8 cellular contexts compared by ENCODE assay signal in genomic region chr18:46917108-46917807, GRCh38. TPM values are rescaled to one million over a fixed set of nuclear protein-coding genes. Genes with fewer than 3 reads are reported as not detected.
DNase-seq lines count a peak whose midpoint lies in the region; ATAC-seq and TF ChIP-seq lines count a peak whose summit lies in the region.

KATNAL2 (plus strand) TSS chr18:46917602; CDS start chr18:46946873, 29,271 bp downstream.
PIAS2 (minus strand) TSS chr18:46917507; CDS start chr18:46917345, 162 bp downstream.

- no peaks in the 10 kb centered on the region for H3K36me3 Mint-ChIP-seq in activated naive CD8-positive, alpha-beta T cell treated with anti-CD3 and anti-CD28 coated beads, Interleukin-2, amount 10 ng/mL, durations not matched to agents 7 days and 5 days

- peak within 1 kb of the TSS; percentile 85 for H3K14ac ChIP-seq in trophoblast cell (ENCODE audit: low read length)

- H3K9ac ChIP-seq in MM.1S (ENCODE audit: low read length): peak within 1 kb of the TSS; percentile 58; the same call in 1 of the 2 replicates
- H3K9ac ChIP-seq in trophoblast cell (ENCODE audit: low read length): peak within 1 kb of the TSS; percentile 91

- in situ Hi-C loops in HAP-1 (cut with MboI; ENCODE audit: low sequenced_read_pairs): no loop called here

- H3K9me2 ChIP-seq in MM.1S (replicated peaks; ENCODE audit: insufficient read depth, low read length): no peaks in the 10 kb centered on the region

- no peak within 1 kb of the TSS for H2AK5ac ChIP-seq in trophoblast cell (ENCODE audit: low read length)

- H3K27ac Mint-ChIP-seq in activated naive CD8-positive, alpha-beta T cell treated with anti-CD3 and anti-CD28 coated beads, Interleukin-2, amount 10 ng/mL, durations not matched to agents 7 days and 5 days: peak within 1 kb of the TSS; percentile 76

- peak within 1 kb of the TSS; percentile 100 for H3K23ac ChIP-seq in trophoblast cell (ENCODE audit: low read length)

- H3K4me2 ChIP-seq in MM.1S (ENCODE audit: low read depth, low read length) (peak within 1 kb of the TSS; percentile 80), trophoblast cell (ENCODE audit: low read length) (peak within 1 kb of the TSS; percentile 100)

- H4K8ac ChIP-seq in trophoblast cell (ENCODE audit: low read depth, low read length): peak within 1 kb of the TSS; percentile 93

- H4K20me1 ChIP-seq in MM.1S (ENCODE audit: insufficient read depth, low read length): no peaks in the 10 kb centered on the region

- no peaks in the 10 kb centered on the region for H3K9me3 Mint-ChIP-seq in activated naive CD8-positive, alpha-beta T cell treated with anti-CD3 and anti-CD28 coated beads, Interleukin-2, amount 10 ng/mL, durations not matched to agents 7 days and 5 days

- H3F3A ChIP-seq in MM.1S (ENCODE audit: insufficient read depth, low read length): no peaks in the 10 kb centered on the region

- H4K91ac ChIP-seq in trophoblast cell (ENCODE audit: low read depth, low read length): peak within 1 kb of the TSS; percentile 86

- peaks cover 8% of the 10 kb centered on the region for H3K79me1 ChIP-seq in trophoblast cell (ENCODE audit: low read length)

- POLR2A ChIA-PET in activated naive CD8-positive, alpha-beta T cell treated with anti-CD3 and anti-CD28 coated beads, Interleukin-2, amount 10 ng/mL, durations not matched to agents 7 days and 5 days (lab: Charles Lee): interaction anchor here (0.7 to 1.4 kb wide), 5 partner anchors 15 to 260 kb away, joined by 3 to 5 read pairs (median 3); no protein-coding TSS in a partner anchor

- peak within 1 kb of the TSS; percentile 92 for H3K4me3 Mint-ChIP-seq in activated naive CD8-positive, alpha-beta T cell treated with anti-CD3 and anti-CD28 coated beads, Interleukin-2, amount 10 ng/mL, durations not matched to agents 7 days and 5 days

- H3K4ac ChIP-seq in trophoblast cell (ENCODE audit: low read depth, low read length): peak within 1 kb of the TSS; percentile 60

- ATAC-seq in SK-N-SH treated with all-trans-retinoic acid at 6 μM for 48 hours: peak; percentile 88
- ATAC-seq in activated naive CD8-positive, alpha-beta T cell treated with anti-CD3 and anti-CD28 coated beads, Interleukin-2, amount 10 ng/mL, durations not matched to agents 7 days and 5 days (ENCODE audit: low read depth): peak; percentile 87

- H3K18ac ChIP-seq in trophoblast cell (ENCODE audit: low read length): peak within 1 kb of the TSS; percentile 71

- TF ChIP-seq CTCF in MM.1S (IDR thresholded peaks at IDR 0.05; ENCODE audit: low read length): no peak
- no peak for TF ChIP-seq CTCF in cardiac muscle cell (IDR thresholded peaks at IDR 0.05; ENCODE audit: low read depth, low read length)
- TF ChIP-seq CTCF in tibial artery (IDR thresholded peaks at IDR 0.05): no peak

- no peaks in the 10 kb centered on the region for H3K36me3 ChIP-seq in HAP-1 (replicated peaks)
- no peaks in the 10 kb centered on the region for H3K36me3 ChIP-seq in MM.1S (replicated peaks; ENCODE audit: insufficient read depth, low read length)
- no peaks in the 10 kb centered on the region for H3K36me3 ChIP-seq in cardiac muscle cell
- no peaks in the 10 kb centered on the region for H3K36me3 ChIP-seq in trophoblast cell (ENCODE audit: control insufficient read depth in 1 of 2, insufficient read depth in 2 of 2, low read length in 2 of 2)
- H3K36me3 ChIP-seq in tibial artery: no peaks in the 10 kb centered on the region

- H3K4me1 Mint-ChIP-seq in activated naive CD8-positive, alpha-beta T cell treated with anti-CD3 and anti-CD28 coated beads, Interleukin-2, amount 10 ng/mL, durations not matched to agents 7 days and 5 days: peaks cover 28% of the 10 kb centered on the region

- H2BK120ac ChIP-seq in trophoblast cell (ENCODE audit: insufficient read depth, low read length, poor library complexity): peak within 1 kb of the TSS; percentile 89

- H3K9me3 ChIP-seq in HAP-1 (no peaks in the 10 kb centered on the region), MM.1S (replicated peaks; ENCODE audit: insufficient read depth, low read length) (no peaks in the 10 kb centered on the region), cardiac muscle cell (ENCODE audit: low read depth) (no peaks in the 10 kb centered on the region), trophoblast cell (ENCODE audit: insufficient read depth, low read depth, low read length) (no peaks in the 10 kb centered on the region), tibial artery (no peaks in the 10 kb centered on the region)

- WGBS in trophoblast cell (ENCODE audit: extremely low coverage, insufficient coverage, insufficient read length): no CpG with 5 or more reads among the region's 107 CpGs

- H2AFZ ChIP-seq in MM.1S (ENCODE audit: low read length): peak within 1 kb of the TSS; percentile 96
- H2AFZ ChIP-seq in trophoblast cell (ENCODE audit: insufficient read depth, low read length, poor library complexity): peak within 1 kb of the TSS; percentile 95

- peak within 1 kb of the TSS; percentile 77 for H4K12ac ChIP-seq in trophoblast cell (ENCODE audit: low read depth, low read length)

- H3K27me3 Mint-ChIP-seq in activated naive CD8-positive, alpha-beta T cell treated with anti-CD3 and anti-CD28 coated beads, Interleukin-2, amount 10 ng/mL, durations not matched to agents 7 days and 5 days: no peaks in the 10 kb centered on the region

- H3K27ac ChIP-seq in MM.1S (ENCODE audit: low read length) (peak within 1 kb of the TSS; percentile 8; the same call in 1 of the 2 replicates), cardiac muscle cell (peak within 1 kb of the TSS; percentile 89), trophoblast cell (ENCODE audit: low read depth, low read length) (no peak within 1 kb of the TSS), tibial artery (peak within 1 kb of the TSS; percentile 85 to 86)

- peak; percentile 24 for DNase-seq in GM04504 (ENCODE audit: low read depth)
- DNase-seq in HAP-1 (ENCODE audit: low spot score in 2 of 2): peak; percentile 79 to 88
- peak; percentile 82 for DNase-seq in MM.1S
- peak; percentile 84 for DNase-seq in activated naive CD8-positive, alpha-beta T cell treated with anti-CD3 and anti-CD28 coated beads, Interleukin-2, amount 10 ng/mL, durations not matched to agents 7 days and 5 days
- peak; percentile 79 to 92 for DNase-seq in cardiac muscle cell (ENCODE audit: low read depth in 1 of 2, low spot score in 1 of 2)
- peak; percentile 41 to 49 for DNase-seq in trophoblast cell
- DNase-seq in tibial artery: peak; percentile 72 to 88

- peaks cover 45% of the 10 kb centered on the region for H3K79me2 ChIP-seq in MM.1S (ENCODE audit: low read length)
- H3K79me2 ChIP-seq in trophoblast cell (ENCODE audit: control insufficient read depth, insufficient read depth, low read length, poor library complexity): peaks cover 6% of the 10 kb centered on the region

- H3K4me3 ChIP-seq in HAP-1: peak within 1 kb of the TSS; percentile 61
- peak within 1 kb of the TSS; percentile 74 for H3K4me3 ChIP-seq in MM.1S (ENCODE audit: low read length)
- H3K4me3 ChIP-seq in cardiac muscle cell: peak within 1 kb of the TSS; percentile 89
- peak within 1 kb of the TSS; percentile 91 for H3K4me3 ChIP-seq in trophoblast cell (ENCODE audit: low read depth, low read length)
- peak within 1 kb of the TSS; percentile 68 to 80 for H3K4me3 ChIP-seq in tibial artery

- H2BK5ac ChIP-seq in trophoblast cell (ENCODE audit: low read depth, low read length, poor library complexity): peak within 1 kb of the TSS; percentile 68

- intact Hi-C loops in tibial artery (cut with DNase I; ENCODE audit: low total_unique reads): no loop called here

- H3K4me1 ChIP-seq in HAP-1 (peaks cover 32% of the 10 kb centered on the region), MM.1S (ENCODE audit: low read length) (no peaks in the 10 kb centered on the region), cardiac muscle cell (ENCODE audit: low read depth) (peaks cover 21% of the 10 kb centered on the region), trophoblast cell (ENCODE audit: control insufficient read depth in 1 of 2, insufficient read depth in 2 of 2, low read length in 2 of 2) (peaks cover 0 to 8% of the 10 kb centered on the region in 2 experiments), tibial artery (peaks cover 0 to 16% (median 6%) of the 10 kb centered on the region in 4 donors)

- H2BK12ac ChIP-seq in trophoblast cell (ENCODE audit: low read length): peak within 1 kb of the TSS; percentile 33

- H3K27me3 ChIP-seq in HAP-1 (ENCODE audit: low read depth) (no peaks in the 10 kb centered on the region), MM.1S (replicated peaks; ENCODE audit: insufficient read depth, low read length) (no peaks in the 10 kb centered on the region), cardiac muscle cell (no peaks in the 10 kb centered on the region), trophoblast cell (ENCODE audit: insufficient read depth, low read length) (no peaks in the 10 kb centered on the region), tibial artery (no peaks in the 10 kb centered on the region)

TF ChIP-seq in SK-N-SH treated with all-trans-retinoic acid at 6 μM for 48 hours, 23 proteins besides CTCF, POLR2A, EP300 and RAD21 (continues in another document):
- TF ChIP-seq ZFP30 (CRISPR knock-in tag; IDR thresholded peaks at IDR 0.05) (no peak), ESRRG (CRISPR knock-in tag; IDR thresholded peaks at IDR 0.05) (no peak), RARB (CRISPR knock-in tag; IDR thresholded peaks at IDR 0.05) (no peak), CSDC2 (CRISPR knock-in tag; IDR thresholded peaks at IDR 0.05) (no peak), GLIS3 (CRISPR knock-in tag; IDR thresholded peaks at IDR 0.05) (no peak), CSRNP3 (CRISPR knock-in tag; IDR thresholded peaks at IDR 0.05) (no peak), SNAI2 (CRISPR knock-in tag; IDR thresholded peaks at IDR 0.05) (no peak)

RNA-seq across cellular contexts. Expression of gene KATNAL2, which starts in this region (rescaled TPM):
- total RNA-seq in activated naive CD8-positive, alpha-beta T cell treated with anti-CD3 and anti-CD28 coated beads, Interleukin-2, amount 10 ng/mL, durations not matched to agents 7 days and 5 days: under 1 TPM; 0.43 to 0.58 TPM
- total RNA-seq in cardiac muscle cell: 4.8 and 19.6 TPM in 2 replicates
- 11.3 and 15.7 TPM in 2 replicates for polyA plus RNA-seq in cardiac muscle cell
- polyA plus RNA-seq in trophoblast cell (2013): 3.6 and 4.5 TPM in 2 replicates

RNA-seq across cellular contexts. Expression of gene PIAS2, which starts in this region (rescaled TPM):
- 10 to 100 TPM; 34.4 to 34.6 TPM for total RNA-seq in activated naive CD8-positive, alpha-beta T cell treated with anti-CD3 and anti-CD28 coated beads, Interleukin-2, amount 10 ng/mL, durations not matched to agents 7 days and 5 days
- 29.8 and 37.8 TPM in 2 replicates for total RNA-seq in cardiac muscle cell
- 32.3 and 37.3 TPM in 2 replicates for polyA plus RNA-seq in cardiac muscle cell
- polyA plus RNA-seq in trophoblast cell (2013): 12.2 and 12.9 TPM in 2 replicates

Comparison
In these comparisons a context has a peak if more than half of its experiments do, and no peak if none do; other contexts are left out.
1. DNase-seq: peak in every context shown above with its lines; median percentile 86 in cardiac muscle cell; 84 in activated naive CD8-positive, alpha-beta T cell treated with anti-CD3 and anti-CD28 coated beads, Interleukin-2, amount 10 ng/mL, durations not matched to agents 7 days and 5 days; 84 in HAP-1; 82 in MM.1S; 80 in tibial artery; 45 in trophoblast cell; 24 in GM04504.